15 cellular contexts compared by ENCODE assay signal in genomic region chr13:27125357-27126282, GRCh38. TPM values are rescaled to one million over a fixed set of nuclear protein-coding genes. Genes with fewer than 3 reads are reported as not detected.
DNase-seq lines count a peak whose midpoint lies in the region; ATAC-seq and TF ChIP-seq lines count a peak whose summit lies in the region.
"Had no signal": no experiment of that assay in that cellular context is flagged by ENCODE, and none has a peak within 500 bp of the region (broad histone marks: within the 10 kb centered on the region; RNA-seq: fewer than 3 reads in every experiment).

No MANE protein-coding gene starts in this region.

- peaks cover 2% of the 10 kb centered on the region for H3K4me1 ChIP-seq in NT2/D1 (ENCODE audit: insufficient read depth, insufficient read length)
- H3K4me1 ChIP-seq in esophagus muscularis mucosa: peaks cover 38 to 78% (median 65%) of the 10 kb centered on the region in 4 donors

- peak; percentile 88 for DNase-seq in DMS153 (lab: John Stamatoyannopoulos, UW)
- peak in 50 of 76 experiments; percentile 6 to 91 (median 56) for DNase-seq in HUDEP-2 (lab: John Stamatoyannopoulos, UW; ENCODE audit: unreplicated experiment in 76 of 76)
- DNase-seq in NT2/D1 (ENCODE audit: low read depth, low spot score): peak; percentile 2
- peak; percentile 65 for DNase-seq in epithelial cell of esophagus (ENCODE audit: low read depth)
- no peak for DNase-seq in NCI-H1436 treated with DMSO at 0.1 percent for 48 hours (lab: John Stamatoyannopoulos, UW)
- no peak for DNase-seq in esophagus muscularis mucosa (ENCODE audit: extremely low spot score)
- no peak for DNase-seq in cerebellar nuclear complex (lab: John Stamatoyannopoulos, UW)
- DNase-seq: activated CD8-positive, alpha-beta T cell treated with anti-CD3 and anti-CD28 coated beads, Interleukin-2, amount 10 ng/mL, durations not matched to agents 7 days and 5 days; DND-41; naive thymus-derived CD4-positive, alpha-beta T cell; NCI-H1105 had no signal

- intact Hi-C loops in esophagus muscularis mucosa (cut with DNase I): no loop called here

- TF ChIP-seq POLR2A in esophagus muscularis mucosa (IDR thresholded peaks at IDR 0.05; ENCODE audit: low read depth): no peak

- no peak overlapping the region for H3K4me3 ChIP-seq in NT2/D1 (ENCODE audit: insufficient read length, low read depth)
- no peak overlapping the region for H3K4me3 ChIP-seq in epithelial cell of esophagus (ENCODE audit: low read length)
- H3K4me3 ChIP-seq in esophagus muscularis mucosa: no peak overlapping the region
- H3K4me3 ChIP-seq: BLaER1 treated with 17β-estradiol and CSF1 and Interleukin-3, amounts not matched to agents 10 nM and 100 nM; SK-N-MC had no signal

- H3K27me3 ChIP-seq in NT2/D1 (ENCODE audit: insufficient read depth, insufficient read length): no peaks in the 10 kb centered on the region
- H3K27me3 ChIP-seq in esophagus muscularis mucosa: no peaks in the 10 kb centered on the region
- H3K27me3 ChIP-seq: BLaER1 treated with 17β-estradiol and CSF1 and Interleukin-3, amounts not matched to agents 10 nM and 100 nM; dorsolateral prefrontal cortex had no signal

- peaks cover 31% of the 10 kb centered on the region for H3K9me3 ChIP-seq in NT2/D1 (ENCODE audit: insufficient read depth, low read length)
- H3K9me3 ChIP-seq in esophagus muscularis mucosa: peaks cover 0 to 4% (median 0%) of the 10 kb centered on the region in 4 donors

- no peak for ATAC-seq in HG03095 (IDR thresholded peaks at IDR 0.05; ENCODE audit: unreplicated experiment)
- ATAC-seq: activated CD8-positive, alpha-beta T cell treated with anti-CD3 and anti-CD28 coated beads, Interleukin-2, amount 10 ng/mL, durations not matched to agents 7 days and 5 days; naive thymus-derived CD4-positive, alpha-beta T cell had no signal

- no peaks in the 10 kb centered on the region for H3K36me3 ChIP-seq in NT2/D1 (ENCODE audit: insufficient read depth, insufficient read length, low read length)
- no peaks in the 10 kb centered on the region for H3K36me3 ChIP-seq in esophagus muscularis mucosa

- TF ChIP-seq CTCF in epithelial cell of esophagus (IDR thresholded peaks at IDR 0.05; ENCODE audit: insufficient read depth, low read depth, low read length, missing control alignments) (no peak), esophagus muscularis mucosa (IDR thresholded peaks at IDR 0.05) (no peak)

- H3K27ac ChIP-seq in esophagus muscularis mucosa (replicated peaks in 1 of 4): no peak overlapping the region
- H3K27ac ChIP-seq: BLaER1 treated with 17β-estradiol and CSF1 and Interleukin-3, amounts not matched to agents 10 nM and 100 nM; SK-N-MC had no signal

- H3K9ac ChIP-seq in NT2/D1 (ENCODE audit: insufficient read length, low read depth): no peak overlapping the region
- H3K9ac ChIP-seq: BLaER1 treated with 17β-estradiol and CSF1 and Interleukin-3, amounts not matched to agents 10 nM and 100 nM had no signal

- 80% methylated on average over 13 of the region's 23 CpGs for WGBS in esophagus muscularis mucosa

- no peak for TF ChIP-seq EP300 in esophagus muscularis mucosa (IDR thresholded peaks at IDR 0.05)

RNA-seq across cellular contexts. Expression of gene USP12, which starts 46.0 kb away (rescaled TPM):
- total RNA-seq in esophagus muscularis mucosa: 100 to 1,000 TPM in 1 of 4 donors, 10 to 100 TPM in 3; 55.6 to 107 (median 87.3) TPM

Comparison
In these comparisons a context has a peak if more than half of its experiments do, and no peak if none do; other contexts are left out.
1. DNase-seq: peak in DMS153 (single experiment), HUDEP-2 (50 of 76), NT2/D1 (single experiment) and epithelial cell of esophagus (single experiment); none in NCI-H1436 treated with DMSO at 0.1 percent for 48 hours (single experiment), esophagus muscularis mucosa (single experiment) and cerebellar nuclear complex (0 of 2).